14 cellular contexts compared by ENCODE assay signal in the genomic region with DNA sequence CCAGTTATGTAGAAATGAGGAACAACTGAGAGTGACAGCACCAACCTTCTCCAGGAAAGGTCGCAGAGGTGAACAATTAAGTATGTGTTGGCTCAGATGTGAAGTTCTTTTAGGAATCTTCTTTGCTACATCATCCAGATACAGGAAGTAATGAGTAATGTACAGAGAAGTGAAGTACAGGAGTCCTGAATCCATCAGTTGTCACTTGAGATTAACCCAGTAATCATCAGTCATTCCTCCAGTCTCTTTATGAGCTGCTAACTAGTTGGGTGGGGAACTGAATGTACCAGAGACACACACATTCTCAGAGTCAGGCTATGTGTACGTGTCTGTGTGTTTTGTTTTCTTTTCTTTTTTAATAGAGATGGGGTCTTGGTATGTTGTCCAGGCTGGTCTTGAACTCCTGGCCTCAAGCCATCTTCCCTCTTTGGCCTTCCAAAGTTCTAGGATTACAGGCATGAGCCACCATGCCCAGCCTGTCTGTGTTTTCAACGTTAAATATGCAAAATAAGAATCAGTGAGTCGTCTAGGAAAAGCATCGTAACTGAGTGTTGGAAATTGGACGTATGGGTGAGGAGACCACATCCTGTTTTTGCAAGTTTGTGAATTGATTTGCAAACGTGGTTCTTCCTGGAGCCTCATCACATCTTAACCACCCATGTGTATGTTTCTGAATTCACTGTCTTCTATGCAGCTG. TPM values are rescaled to one million over a fixed set of nuclear protein-coding genes. Genes with fewer than 3 reads are reported as not detected.
A peak's percentile ranks its signal among the peaks of the same experiment; 100 is the strongest.
DNase-seq lines count a peak whose midpoint lies in the region; ATAC-seq, FAIRE-seq and TF ChIP-seq lines count a peak whose summit lies in the region.
"Had no signal": no experiment of that assay in that cellular context is flagged by ENCODE, and none has a peak within 500 bp of the region (broad histone marks: within the 10 kb centered on the region; RNA-seq: fewer than 3 reads in every experiment).

No MANE protein-coding gene starts in this region.

- peak overlapping the region; percentile 89 for H2AFZ ChIP-seq in OCI-LY7 (ENCODE audit: low read length)

- H3K36me3 ChIP-seq in OCI-LY7 (ENCODE audit: insufficient read depth, low read length) (no peaks in the 10 kb centered on the region), small intestine (ENCODE audit: control insufficient read depth in 2 of 2, insufficient read depth in 2 of 2, low read length in 2 of 2) (no peaks in the 10 kb centered on the region)
- H3K36me3 ChIP-seq: esophagus muscularis mucosa had no signal

- TF ChIP-seq CTCF in OCI-LY7 (conservative IDR thresholded peaks at IDR 0.05; ENCODE audit: low read length): no peak

- no peaks in the 10 kb centered on the region for H3K9me2 ChIP-seq in OCI-LY7 (ENCODE audit: insufficient read depth, low read length)

- peak overlapping the region; percentile 31 for H3K4me3 ChIP-seq in OCI-LY7 (ENCODE audit: low read depth, low read length, poor library complexity, severe bottlenecking)
- no peak overlapping the region for H3K4me3 ChIP-seq in small intestine (ENCODE audit: low read depth in 1 of 2, low read length in 2 of 2)
- H3K4me3 ChIP-seq: esophagus muscularis mucosa had no signal

- no TSS peak for BruUV-seq in OCI-LY7 (replicated peaks; lab: Mats Ljungman, UMichigan)

- H3K27ac Mint-ChIP-seq in activated CD4-positive, alpha-beta T cell treated with anti-CD3 and anti-CD28 coated beads for 36 hours: peak overlapping the region; percentile 94
- H3K27ac Mint-ChIP-seq in activated naive CD4-positive, alpha-beta T cell treated with anti-CD3 and anti-CD28 coated beads, Interleukin-2, amount 50 U/mL, for 24 hours: peak overlapping the region; percentile 98

- no peaks in the 10 kb centered on the region for H3K79me2 ChIP-seq in OCI-LY7 (ENCODE audit: insufficient read depth, low read depth, low read length)

- peaks cover 20% of the 10 kb centered on the region for H3K36me3 Mint-ChIP-seq in activated CD4-positive, alpha-beta T cell treated with anti-CD3 and anti-CD28 coated beads for 36 hours (ENCODE audit: low read depth)
- H3K36me3 Mint-ChIP-seq in activated naive CD4-positive, alpha-beta T cell treated with anti-CD3 and anti-CD28 coated beads, Interleukin-2, amount 50 U/mL, for 24 hours: peaks cover 8% of the 10 kb centered on the region

- H4K20me1 ChIP-seq in OCI-LY7 (ENCODE audit: insufficient read depth, low read length): no peaks in the 10 kb centered on the region

- no peaks in the 10 kb centered on the region for H3K27me3 Mint-ChIP-seq in activated CD4-positive, alpha-beta T cell treated with anti-CD3 and anti-CD28 coated beads for 36 hours
- H3K27me3 Mint-ChIP-seq in activated naive CD4-positive, alpha-beta T cell treated with anti-CD3 and anti-CD28 coated beads, Interleukin-2, amount 50 U/mL, for 24 hours: no peaks in the 10 kb centered on the region

- no peak for FAIRE-seq in small intestine (lab: Jason Lieb, UNC)
- FAIRE-seq: H1 had no signal

- H3K27ac ChIP-seq in OCI-LY7 (ENCODE audit: low read depth, low read length, poor library complexity, severe bottlenecking) (peak overlapping the region; percentile 55), small intestine (ENCODE audit: low read depth in 1 of 2, low read length in 1 of 2) (no peak overlapping the region)
- H3K27ac ChIP-seq: esophagus muscularis mucosa had no signal

- peak overlapping the region; percentile 4 for H3K4me3 Mint-ChIP-seq in activated CD4-positive, alpha-beta T cell treated with anti-CD3 and anti-CD28 coated beads for 36 hours
- peak overlapping the region; percentile 74 for H3K4me3 Mint-ChIP-seq in activated naive CD4-positive, alpha-beta T cell treated with anti-CD3 and anti-CD28 coated beads, Interleukin-2, amount 50 U/mL, for 24 hours

- H3K27me3 ChIP-seq in small intestine (ENCODE audit: control insufficient read depth in 2 of 2, insufficient read depth in 2 of 2, low read length in 2 of 2): peaks cover 0 to 2% of the 10 kb centered on the region in 2 donors

- H3K4me1 ChIP-seq in OCI-LY7 (ENCODE audit: insufficient read depth, low read length, poor library complexity, severe bottlenecking) (peaks cover 31% of the 10 kb centered on the region), small intestine (ENCODE audit: control insufficient read depth in 2 of 2, insufficient read depth in 1 of 2, low read depth in 1 of 2, low read length in 1 of 2) (no peaks in the 10 kb centered on the region)
- H3K4me1 ChIP-seq: esophagus muscularis mucosa had no signal

- POLR2A ChIA-PET in activated CD4-positive, alpha-beta T cell treated with anti-CD3 and anti-CD28 coated beads for 36 hours (lab: Charles Lee): interaction anchor here (0.6 to 1.8 kb wide), 4 partner anchors 9 to 361 kb away, joined by 3 to 5 read pairs (median 3); partner anchors contain the start of gene ZNF263
- POLR2A ChIA-PET in OCI-LY7 (lab: Charles Lee): no interaction called here

- H3K4me2 ChIP-seq in OCI-LY7 (ENCODE audit: low read length): peak overlapping the region; percentile 71

- intact Hi-C loops in activated CD4-positive, alpha-beta T cell treated with anti-CD3 and anti-CD28 coated beads for 36 hours (cut with DNase I, micrococcal nuclease): loop anchor here (1.0 to 10.0 kb wide), 9 partner anchors 20 to 150 kb away; partner anchors contain the start of genes ZNF200 (in 2 of the 2) and ZNF263 (in 1 of the 2)
- intact Hi-C loops in OCI-LY7 (cut with micrococcal nuclease; ENCODE audit: unreplicated experiment) (no loop called here), Right ventricle myocardium superior (cut with DNase I) (no loop called here)

- ATAC-seq in activated CD4-positive, alpha-beta T cell treated with anti-CD3 and anti-CD28 coated beads for 36 hours: peak; percentile 82
- ATAC-seq in Right ventricle myocardium superior (ENCODE audit: poor library complexity) (no peak), GM21423 (IDR thresholded peaks at IDR 0.05; ENCODE audit: unreplicated experiment) (no peak)
- ATAC-seq: right cardiac atrium had no signal

- CTCF ChIA-PET in activated CD4-positive, alpha-beta T cell treated with anti-CD3 and anti-CD28 coated beads for 36 hours (lab: Charles Lee): interaction anchor here (0.5 kb wide), 1 partner anchor 143 kb away, joined by 3 read pairs; no protein-coding TSS in a partner anchor
- CTCF ChIA-PET in OCI-LY7 (lab: Charles Lee; ENCODE audit: unreplicated experiment): no interaction called here

- 36 to 48% (median 41%) methylated on average over 7 of the region's 7 CpGs for WGBS in small intestine, 3 donors

- peak; percentile 49 for DNase-seq in activated CD4-positive, alpha-beta T cell treated with anti-CD3 and anti-CD28 coated beads for 36 hours
- no peak for DNase-seq in activated CD4-positive, alpha-beta T cell treated with anti-CD3 and anti-CD28 coated beads, Interleukin-2, amount 50 U/mL, for 4 hours
- DNase-seq in OCI-LY7 (ENCODE audit: low spot score): peak; percentile 83
- peak; percentile 5 for DNase-seq in small intestine
- DNase-seq in Right ventricle myocardium superior: no peak
- DNase-seq in NCI-H82 treated with DMSO at 0.1 percent for 48 hours (lab: John Stamatoyannopoulos, UW; ENCODE audit: unreplicated experiment): no peak
- DNase-seq: GDM1, NCI-H2171 treated with DMSO at 0.1 percent for 48 hours, right cardiac atrium, SIG-M5 had no signal

- H3K9me3 ChIP-seq in OCI-LY7 (ENCODE audit: low read length): no peaks in the 10 kb centered on the region
- H3K9me3 ChIP-seq in small intestine (ENCODE audit: control insufficient read depth, low read depth): no peaks in the 10 kb centered on the region

- H3K4me1 Mint-ChIP-seq in activated CD4-positive, alpha-beta T cell treated with anti-CD3 and anti-CD28 coated beads for 36 hours: peaks cover 32% of the 10 kb centered on the region
- H3K4me1 Mint-ChIP-seq in activated naive CD4-positive, alpha-beta T cell treated with anti-CD3 and anti-CD28 coated beads, Interleukin-2, amount 50 U/mL, for 24 hours: peaks cover 48% of the 10 kb centered on the region

- peaks cover 20% of the 10 kb centered on the region for H3K9me3 Mint-ChIP-seq in activated CD4-positive, alpha-beta T cell treated with anti-CD3 and anti-CD28 coated beads for 36 hours (ENCODE audit: low read depth)
- H3K9me3 Mint-ChIP-seq in activated naive CD4-positive, alpha-beta T cell treated with anti-CD3 and anti-CD28 coated beads, Interleukin-2, amount 50 U/mL, for 24 hours: peaks cover 6% of the 10 kb centered on the region

RNA-seq across cellular contexts. Expression of gene ZNF200, which starts 19.9 kb away (rescaled TPM):
- 1 to 10 TPM; 8.3 to 9.0 TPM for total RNA-seq in activated CD4-positive, alpha-beta T cell treated with anti-CD3 and anti-CD28 coated beads for 36 hours
- total RNA-seq in OCI-LY7 (2014; rRNA removed; shearing (Covaris generic)): 19.8 and 26.2 TPM in 2 replicates
- 13.9 TPM in 2 replicates for total RNA-seq in OCI-LY7 (2022)
- polyA plus RNA-seq in small intestine: 1 to 10 TPM; 3.8 to 5.4 (median 4.3) TPM
- total RNA-seq in Right ventricle myocardium superior: 4.1 TPM

RNA-seq across cellular contexts. Expression of gene OR1F1, which starts 27.0 kb away (rescaled TPM):
- total RNA-seq in activated CD4-positive, alpha-beta T cell treated with anti-CD3 and anti-CD28 coated beads for 36 hours: not detected
- total RNA-seq in OCI-LY7 (2014; rRNA removed; shearing (Covaris generic)): not detected in 2 replicates
- not detected in 2 replicates for total RNA-seq in OCI-LY7 (2022)
- not detected for polyA plus RNA-seq in small intestine
- not detected for total RNA-seq in Right ventricle myocardium superior
- total RNA-seq: esophagus muscularis mucosa, right cardiac atrium had no signal
- polyA plus RNA-seq: right cardiac atrium had no signal

RNA-seq across cellular contexts. Expression of gene MEFV, which starts 41.4 kb away (rescaled TPM):
- under 1 TPM; 0.09 to 0.14 TPM for total RNA-seq in activated CD4-positive, alpha-beta T cell treated with anti-CD3 and anti-CD28 coated beads for 36 hours
- total RNA-seq in OCI-LY7 (2014; rRNA removed; shearing (Covaris generic)): 0.57 TPM in 1 of 2 replicates, not detected in the other
- total RNA-seq in OCI-LY7 (2022): 0.27 TPM in 1 of 2 replicates, not detected in the other
- polyA plus RNA-seq in small intestine: under 1 TPM in 1 of 3 donors, not detected in 2; 0.58 TPM
- 0.78 TPM for total RNA-seq in Right ventricle myocardium superior
- total RNA-seq: H1 had no signal

Comparison
In these comparisons a context has a peak if more than half of its experiments do, and no peak if none do; other contexts are left out.
1. DNase-seq: peak in activated CD4-positive, alpha-beta T cell treated with anti-CD3 and anti-CD28 coated beads for 36 hours (single experiment), OCI-LY7 (single experiment) and small intestine (single experiment); none in activated CD4-positive, alpha-beta T cell treated with anti-CD3 and anti-CD28 coated beads, Interleukin-2, amount 50 U/mL, for 4 hours (0 of 2), Right ventricle myocardium superior (single experiment) and NCI-H82 treated with DMSO at 0.1 percent for 48 hours (single experiment).
2. intact Hi-C loops: an anchor here in activated CD4-positive, alpha-beta T cell treated with anti-CD3 and anti-CD28 coated beads for 36 hours (1.0 to 10.0 kb wide); none called in OCI-LY7 and Right ventricle myocardium superior.